8 cellular contexts compared by ENCODE assay signal in the genomic region with DNA sequence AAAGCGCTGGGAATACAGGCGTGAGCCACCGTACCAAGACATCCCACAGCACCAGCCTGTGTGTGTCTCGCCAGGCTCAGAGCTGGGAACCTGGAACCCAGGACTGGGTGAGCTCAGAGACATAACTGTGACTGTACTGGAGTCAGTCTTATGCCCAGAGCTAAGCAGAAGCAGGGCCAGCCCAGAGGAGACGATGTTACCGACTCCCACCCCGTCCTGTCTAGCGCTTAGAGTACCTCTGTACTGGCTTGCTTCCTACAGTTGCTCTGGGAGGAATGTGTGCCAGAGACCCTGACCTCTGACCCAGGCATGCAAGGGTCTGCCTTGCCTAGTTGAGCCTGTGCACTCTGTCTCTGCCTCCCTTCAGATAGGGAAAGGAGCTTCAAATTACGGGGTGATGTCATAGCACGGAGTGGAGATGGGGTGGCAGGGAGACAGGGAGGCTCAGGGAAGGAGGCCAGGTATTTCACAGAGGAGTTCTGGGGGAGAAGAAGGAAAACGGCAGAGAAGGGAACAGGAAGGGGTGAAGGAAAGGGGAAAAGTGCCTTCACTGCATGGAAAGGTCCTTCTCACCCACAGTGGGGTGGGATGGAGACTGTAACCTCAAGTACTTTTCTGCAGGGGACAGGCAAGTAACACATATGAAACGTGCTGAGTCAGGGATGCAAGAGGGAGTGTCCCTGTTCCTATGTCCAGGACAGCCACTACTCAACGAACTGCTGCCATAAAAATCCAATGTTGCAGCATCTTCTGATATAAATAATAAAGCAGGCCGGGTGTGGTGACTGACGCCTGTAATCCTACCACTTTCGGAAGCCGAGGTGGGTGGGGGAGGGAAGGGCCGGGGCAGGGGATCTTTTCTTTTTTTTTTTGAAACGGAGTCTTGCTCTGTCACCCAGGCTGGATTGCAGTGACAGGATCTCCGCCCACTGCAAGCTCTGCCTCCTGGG. TPM values are rescaled to one million over a fixed set of nuclear protein-coding genes. Genes with fewer than 3 reads are reported as not detected.
DNase-seq lines count a peak whose midpoint lies in the region; ATAC-seq and TF ChIP-seq lines count a peak whose summit lies in the region.

No MANE protein-coding gene starts in this region.

- peaks cover 33% of the 10 kb centered on the region for H3K36me3 Mint-ChIP-seq in activated CD8-positive, alpha-beta T cell treated with anti-CD3 and anti-CD28 coated beads for 36 hours (ENCODE audit: low read depth)
- H3K36me3 Mint-ChIP-seq in activated CD8-positive, alpha-beta T cell treated with anti-CD3 and anti-CD28 coated beads, Interleukin-2, amount 10 ng/mL, durations not matched to agents 7 days and 5 days (ENCODE audit: low read depth), result peaks cover 28% of the 10 kb centered on the region

- no peak overlapping the region for H3K4me3 ChIP-seq in breast epithelium
- H3K4me3 ChIP-seq in right lobe of liver, result no peak overlapping the region
- H3K4me3 ChIP-seq in upper lobe of left lung, result no peak overlapping the region

- WGBS in right lobe of liver (ENCODE audit: insufficient coverage, low coverage, low lambda C conversion rate, missing lambda C conversion rate), result 30% methylated on average over 16 of the region's 20 CpGs
- WGBS in upper lobe of left lung, 2 donors, result 56 to 57% methylated on average over 19 to 20 of the region's 20 CpGs

- no peak for DNase-seq in activated CD8-positive, alpha-beta T cell treated with anti-CD3 and anti-CD28 coated beads for 36 hours
- DNase-seq in activated CD8-positive, alpha-beta T cell treated with anti-CD3 and anti-CD28 coated beads, Interleukin-2, amount 10 ng/mL, durations not matched to agents 7 days and 5 days, result no peak
- DNase-seq in breast epithelium (ENCODE audit: low spot score in 2 of 2), result no peak
- DNase-seq in right lobe of liver, result no peak
- DNase-seq in upper lobe of left lung, result peak in 1 of 2 donors; percentile 56
- no peak for DNase-seq in AML-193 (lab: John Stamatoyannopoulos, UW)
- DNase-seq in OCI-M2 (lab: John Stamatoyannopoulos, UW; ENCODE audit: unreplicated experiment), result no peak
- DNase-seq in germinal center (ENCODE audit: low spot score), result no peak

- H3K36me3 ChIP-seq in breast epithelium (no peaks in the 10 kb centered on the region), right lobe of liver (no peaks in the 10 kb centered on the region), upper lobe of left lung (peaks cover 0 to 4% (median 0%) of the 10 kb centered on the region in 4 donors)

- peaks cover 41% of the 10 kb centered on the region for H3K4me1 Mint-ChIP-seq in activated CD8-positive, alpha-beta T cell treated with anti-CD3 and anti-CD28 coated beads for 36 hours (ENCODE audit: low read depth)
- peaks cover 56% of the 10 kb centered on the region for H3K4me1 Mint-ChIP-seq in activated CD8-positive, alpha-beta T cell treated with anti-CD3 and anti-CD28 coated beads, Interleukin-2, amount 10 ng/mL, durations not matched to agents 7 days and 5 days (ENCODE audit: low read depth)

- peaks cover 5 to 28% of the 10 kb centered on the region in 2 donors for H3K4me1 ChIP-seq in breast epithelium
- peaks cover 0 to 51% (median 15%) of the 10 kb centered on the region in 4 donors for H3K4me1 ChIP-seq in right lobe of liver
- peaks cover 47 to 70% (median 60%) of the 10 kb centered on the region in 4 donors for H3K4me1 ChIP-seq in upper lobe of left lung

- no peak overlapping the region for H3K4me3 Mint-ChIP-seq in activated CD8-positive, alpha-beta T cell treated with anti-CD3 and anti-CD28 coated beads for 36 hours
- no peak overlapping the region for H3K4me3 Mint-ChIP-seq in activated CD8-positive, alpha-beta T cell treated with anti-CD3 and anti-CD28 coated beads, Interleukin-2, amount 10 ng/mL, durations not matched to agents 7 days and 5 days

- no peaks in the 10 kb centered on the region for H3K9me3 Mint-ChIP-seq in activated CD8-positive, alpha-beta T cell treated with anti-CD3 and anti-CD28 coated beads for 36 hours
- H3K9me3 Mint-ChIP-seq in activated CD8-positive, alpha-beta T cell treated with anti-CD3 and anti-CD28 coated beads, Interleukin-2, amount 10 ng/mL, durations not matched to agents 7 days and 5 days (ENCODE audit: insufficient read depth), result no peaks in the 10 kb centered on the region

- no peaks in the 10 kb centered on the region for H3K27me3 ChIP-seq in breast epithelium
- H3K27me3 ChIP-seq in right lobe of liver, result no peaks in the 10 kb centered on the region
- no peaks in the 10 kb centered on the region for H3K27me3 ChIP-seq in upper lobe of left lung

- peak overlapping the region; percentile 49 for H3K27ac Mint-ChIP-seq in activated CD8-positive, alpha-beta T cell treated with anti-CD3 and anti-CD28 coated beads for 36 hours
- no peak overlapping the region for H3K27ac Mint-ChIP-seq in activated CD8-positive, alpha-beta T cell treated with anti-CD3 and anti-CD28 coated beads, Interleukin-2, amount 10 ng/mL, durations not matched to agents 7 days and 5 days

- peak overlapping the region; percentile 61 to 77 for H3K27ac ChIP-seq in breast epithelium
- peak overlapping the region in 1 of 3 donors; percentile 10 for H3K27ac ChIP-seq in right lobe of liver
- H3K27ac ChIP-seq in upper lobe of left lung, result peak overlapping the region; percentile 3 to 68 (median 35)

- intact Hi-C loops in activated CD8-positive, alpha-beta T cell treated with anti-CD3 and anti-CD28 coated beads for 36 hours (cut with micrococcal nuclease), result loop anchor here (10.0 kb wide), 1 partner anchor 411 kb away; no protein-coding TSS in a partner anchor
- intact Hi-C loops in breast epithelium (cut with DNase I; ENCODE audit: low total_unique reads) (no loop called here), right lobe of liver (cut with DNase I) (loop anchor here in 1 of 2 donors (10.0 kb wide), 1 partner anchor 269 kb away; a partner anchor contains a TSS)

- no peak for TF ChIP-seq CTCF in activated CD8-positive, alpha-beta T cell treated with anti-CD3 and anti-CD28 coated beads for 36 hours (IDR thresholded peaks at IDR 0.05)
- TF ChIP-seq CTCF in breast epithelium (IDR thresholded peaks at IDR 0.05) (no peak), right lobe of liver (IDR thresholded peaks at IDR 0.05) (no peak), upper lobe of left lung (IDR thresholded peaks at IDR 0.05) (no peak)

- H3K9me3 ChIP-seq in breast epithelium (no peaks in the 10 kb centered on the region), right lobe of liver (no peaks in the 10 kb centered on the region), upper lobe of left lung (no peaks in the 10 kb centered on the region)

- H3K27me3 Mint-ChIP-seq in activated CD8-positive, alpha-beta T cell treated with anti-CD3 and anti-CD28 coated beads for 36 hours, result no peaks in the 10 kb centered on the region
- H3K27me3 Mint-ChIP-seq in activated CD8-positive, alpha-beta T cell treated with anti-CD3 and anti-CD28 coated beads, Interleukin-2, amount 10 ng/mL, durations not matched to agents 7 days and 5 days (ENCODE audit: low read depth), result no peaks in the 10 kb centered on the region

- no peak for ATAC-seq in activated CD8-positive, alpha-beta T cell treated with anti-CD3 and anti-CD28 coated beads for 36 hours
- no peak for ATAC-seq in activated CD8-positive, alpha-beta T cell treated with anti-CD3 and anti-CD28 coated beads, Interleukin-2, amount 10 ng/mL, durations not matched to agents 7 days and 5 days
- ATAC-seq in right lobe of liver, result peak in 3 of 4 donors; percentile 6 to 33 (median 10)
- peak in 1 of 2 donors; percentile 41 for ATAC-seq in upper lobe of left lung (ENCODE audit: low FRiP score in 2 of 2)

- POLR2A ChIA-PET in activated CD8-positive, alpha-beta T cell treated with anti-CD3 and anti-CD28 coated beads for 36 hours (lab: Charles Lee), result interaction anchor here (0.9 kb wide), 1 partner anchor 258 kb away, joined by 3 read pairs; no protein-coding TSS in a partner anchor
- POLR2A ChIA-PET in activated CD8-positive, alpha-beta T cell treated with anti-CD3 and anti-CD28 coated beads, Interleukin-2, amount 10 ng/mL, durations not matched to agents 7 days and 5 days (lab: Charles Lee), result interaction anchor here (0.6 kb wide), 1 partner anchor 9 kb away, joined by 4 read pairs; no protein-coding TSS in a partner anchor

- CTCF ChIA-PET in activated CD8-positive, alpha-beta T cell treated with anti-CD3 and anti-CD28 coated beads for 36 hours (lab: Charles Lee), result interaction anchor here (1.4 kb wide), 1 partner anchor 10 kb away, joined by 7 read pairs; a partner anchor contains a TSS
- CTCF ChIA-PET in activated CD8-positive, alpha-beta T cell treated with anti-CD3 and anti-CD28 coated beads, Interleukin-2, amount 10 ng/mL, durations not matched to agents 7 days and 5 days (lab: Charles Lee), result interaction anchor here (1.4 to 2.8 kb wide), 3 partner anchors 71 to 416 kb away, joined by 3 to 12 read pairs (median 3); no protein-coding TSS in a partner anchor

- no peak for TF ChIP-seq EP300 in upper lobe of left lung (IDR thresholded peaks at IDR 0.05)

- TF ChIP-seq POLR2A in breast epithelium (IDR thresholded peaks at IDR 0.05), result no peak
- TF ChIP-seq POLR2A in right lobe of liver (IDR thresholded peaks at IDR 0.05), result no peak
- TF ChIP-seq POLR2A in upper lobe of left lung (IDR thresholded peaks at IDR 0.05), result no peak

RNA-seq across cellular contexts. Expression of a gene that starts 5.8 kb away (rescaled TPM):
- 10 to 100 TPM in 1 of 2 experiments, 1 to 10 TPM in 1; 8.2 to 10.0 TPM for total RNA-seq in activated CD8-positive, alpha-beta T cell treated with anti-CD3 and anti-CD28 coated beads for 36 hours
- total RNA-seq in activated CD8-positive, alpha-beta T cell treated with anti-CD3 and anti-CD28 coated beads, Interleukin-2, amount 10 ng/mL, durations not matched to agents 7 days and 5 days, result 10 to 100 TPM; 18.9 to 19.1 TPM
- total RNA-seq in breast epithelium (1 to 10 TPM; 5.3 to 7.2 (median 6.9) TPM), right lobe of liver (10 to 100 TPM in 3 of 6 experiments, 1 to 10 TPM in 3; 3.9 to 20.9 (median 11.0) TPM), upper lobe of left lung (10 to 100 TPM in 5 of 6 donors, 1 to 10 TPM in 1; 6.6 to 18.9 (median 16.2) TPM)

RNA-seq across cellular contexts. Expression of a gene that starts 10.9 kb away (rescaled TPM):
- total RNA-seq in activated CD8-positive, alpha-beta T cell treated with anti-CD3 and anti-CD28 coated beads for 36 hours, result not detected
- total RNA-seq in activated CD8-positive, alpha-beta T cell treated with anti-CD3 and anti-CD28 coated beads, Interleukin-2, amount 10 ng/mL, durations not matched to agents 7 days and 5 days, result under 1 TPM; 0.21 to 0.32 TPM
- 1 to 10 TPM; 1.9 to 3.6 (median 3.1) TPM for total RNA-seq in breast epithelium
- under 1 TPM; 0.19 to 0.68 (median 0.36) TPM for total RNA-seq in right lobe of liver
- 1 to 10 TPM in 1 of 6 donors, under 1 TPM in 4, not detected in 1; 0.30 to 1.0 (median 0.77) TPM for total RNA-seq in upper lobe of left lung

RNA-seq across cellular contexts. Expression of a gene that starts 18.4 kb away (rescaled TPM):
- total RNA-seq in activated CD8-positive, alpha-beta T cell treated with anti-CD3 and anti-CD28 coated beads for 36 hours, result 1 to 10 TPM in 1 of 2 experiments, under 1 TPM in 1; 0.92 to 1.2 TPM
- total RNA-seq in activated CD8-positive, alpha-beta T cell treated with anti-CD3 and anti-CD28 coated beads, Interleukin-2, amount 10 ng/mL, durations not matched to agents 7 days and 5 days, result under 1 TPM; 0.83 to 0.92 TPM
- total RNA-seq in breast epithelium, result 10 to 100 TPM; 17.4 to 31.8 (median 30.1) TPM
- total RNA-seq in right lobe of liver, result 1 to 10 TPM; 1.9 to 7.9 (median 6.7) TPM
- 10 to 100 TPM; 21.0 to 62.8 (median 27.8) TPM for total RNA-seq in upper lobe of left lung

RNA-seq across cellular contexts. Expression of a gene that starts 25.4 kb away (rescaled TPM):
- total RNA-seq in activated CD8-positive, alpha-beta T cell treated with anti-CD3 and anti-CD28 coated beads for 36 hours, result not detected
- not detected for total RNA-seq in activated CD8-positive, alpha-beta T cell treated with anti-CD3 and anti-CD28 coated beads, Interleukin-2, amount 10 ng/mL, durations not matched to agents 7 days and 5 days
- total RNA-seq in breast epithelium (not detected), right lobe of liver (1 to 10 TPM in 4 of 6 experiments, not detected in 2; 4.1 to 6.0 (median 4.6) TPM), upper lobe of left lung (not detected)

RNA-seq across cellular contexts. Expression of a gene that starts 29.4 kb away (rescaled TPM):
- total RNA-seq in activated CD8-positive, alpha-beta T cell treated with anti-CD3 and anti-CD28 coated beads for 36 hours, result not detected
- under 1 TPM in 1 of 2 experiments, not detected in 1; 0.13 TPM for total RNA-seq in activated CD8-positive, alpha-beta T cell treated with anti-CD3 and anti-CD28 coated beads, Interleukin-2, amount 10 ng/mL, durations not matched to agents 7 days and 5 days
- total RNA-seq in breast epithelium (under 1 TPM in 2 of 3 donors, not detected in 1; 0.44 to 0.98 TPM), right lobe of liver (under 1 TPM in 3 of 6 experiments, not detected in 3; 0.07 to 0.14 (median 0.12) TPM), upper lobe of left lung (1 to 10 TPM in 4 of 6 donors, under 1 TPM in 2; 0.84 to 3.3 (median 1.2) TPM)

Comparison
In these comparisons a context has a peak if more than half of its experiments do, and no peak if none do; other contexts are left out.
1. ATAC-seq: peak in right lobe of liver (3 of 4); none in activated CD8-positive, alpha-beta T cell treated with anti-CD3 and anti-CD28 coated beads for 36 hours (single experiment) and activated CD8-positive, alpha-beta T cell treated with anti-CD3 and anti-CD28 coated beads, Interleukin-2, amount 10 ng/mL, durations not matched to agents 7 days and 5 days (single experiment).